In genomic region chr20:7836076-7836475, GRCh38 we compare ENCODE assay signal across 25 cellular contexts.
"Had no signal": no experiment of that assay in that cellular context is flagged by ENCODE, and none has a peak within 500 bp of the region (broad histone marks: within the 10 kb centered on the region; RNA-seq: fewer than 3 reads in every experiment).

No MANE protein-coding gene starts in this region.

- H3K27ac Mint-ChIP-seq: activated CD4-positive, alpha-beta T cell treated with anti-CD3 and anti-CD28 coated beads for 36 hours; activated CD8-positive, alpha-beta T cell treated with anti-CD3 and anti-CD28 coated beads for 36 hours; activated naive CD4-positive, alpha-beta T cell treated with anti-CD3 and anti-CD28 coated beads, Interleukin-2, amount 10 ng/mL, durations not matched to agents 7 days and 5 days; activated naive CD8-positive, alpha-beta T cell treated with anti-CD3 and anti-CD28 coated beads for 36 hours; activated T-cell treated with anti-CD3 and anti-CD28 coated beads, Interleukin-2, amount 50 U/mL, for 72 hours; activated T-helper 2 cell treated with anti-CD3 and anti-CD28 coated beads, Interferon-gamma antibody, Interleukin-2, Interleukin-4, amounts not matched to agents 10 μg/mL and 5 μg/mL and 100 μg/mL, durations not matched to agents 14 hours and 24 hours and 36 hours had no signal

- ATAC-seq: activated CD4-positive, alpha-beta T cell treated with anti-CD3 and anti-CD28 coated beads for 36 hours; activated CD8-positive, alpha-beta T cell treated with anti-CD3 and anti-CD28 coated beads for 36 hours; activated T-cell treated with anti-CD3 and anti-CD28 coated beads, Interleukin-2, amount 50 U/mL, for 72 hours had no signal

- H3K4me1 Mint-ChIP-seq: activated CD4-positive, alpha-beta T cell treated with anti-CD3 and anti-CD28 coated beads for 36 hours; activated naive CD4-positive, alpha-beta T cell treated with anti-CD3 and anti-CD28 coated beads, Interleukin-2, amount 10 ng/mL, durations not matched to agents 7 days and 5 days; activated naive CD8-positive, alpha-beta T cell treated with anti-CD3 and anti-CD28 coated beads for 36 hours; central memory CD8-positive, alpha-beta T cell had no signal

- H3K27me3 ChIP-seq: breast epithelium, Peyer's patch, SJCRH30 had no signal

- H3K4me3 Mint-ChIP-seq: activated CD4-positive, alpha-beta T cell treated with anti-CD3 and anti-CD28 coated beads for 36 hours; activated CD8-positive, alpha-beta T cell treated with anti-CD3 and anti-CD28 coated beads for 36 hours; activated naive CD4-positive, alpha-beta T cell treated with anti-CD3 and anti-CD28 coated beads, Interleukin-2, amount 10 ng/mL, durations not matched to agents 7 days and 5 days; activated naive CD8-positive, alpha-beta T cell treated with anti-CD3 and anti-CD28 coated beads for 36 hours; activated T-cell treated with anti-CD3 and anti-CD28 coated beads, Interleukin-2, amount 50 U/mL, for 72 hours; central memory CD8-positive, alpha-beta T cell had no signal

- H3K9me3 Mint-ChIP-seq: activated T-helper 2 cell treated with anti-CD3 and anti-CD28 coated beads, Interferon-gamma antibody, Interleukin-2, Interleukin-4, amounts not matched to agents 10 μg/mL and 5 μg/mL and 100 μg/mL, durations not matched to agents 14 hours and 24 hours and 36 hours; central memory CD8-positive, alpha-beta T cell had no signal

- H3K36me3 ChIP-seq: breast epithelium, Peyer's patch, SJCRH30, WERI-Rb-1 had no signal

- DNase-seq: activated CD4-positive, alpha-beta T cell treated with anti-CD3 and anti-CD28 coated beads for 36 hours; activated CD8-positive, alpha-beta memory T cell treated with anti-CD3 and anti-CD28 coated beads, Interleukin-2, amount 50 U/mL, for 4 hours; activated CD8-positive, alpha-beta T cell treated with anti-CD3 and anti-CD28 coated beads for 36 hours; activated gamma-delta T cell treated with Interleukin-2 at 50 U/mL for 16 hours; activated naive CD4-positive, alpha-beta T cell treated with anti-CD3 and anti-CD28 coated beads, Interleukin-2, amount 10 ng/mL, durations not matched to agents 7 days and 5 days; activated naive CD8-positive, alpha-beta T cell treated with anti-CD3 and anti-CD28 coated beads for 36 hours; activated T-cell treated with anti-CD3 and anti-CD28 coated beads, Interleukin-2, amount 50 U/mL, for 72 hours; IMR-90; Kasumi-1; KBM-7; NCI-H1092; NCI-H1417; NCI-H1930; NCI-H345; NCI-H510A; NCI-H748 treated with DMSO at 0.1 percent for 48 hours; Peyer's patch; Right ventricle myocardium superior; SJCRH30; SK-N-SH; T-helper 1 cell; WERI-Rb-1 had no signal

- H3K36me3 Mint-ChIP-seq: activated naive CD4-positive, alpha-beta T cell treated with anti-CD3 and anti-CD28 coated beads, Interleukin-2, amount 10 ng/mL, durations not matched to agents 7 days and 5 days; activated naive CD8-positive, alpha-beta T cell treated with anti-CD3 and anti-CD28 coated beads for 36 hours had no signal

- H3K4me3 ChIP-seq: breast epithelium, Peyer's patch, SJCRH30 had no signal
